In the genomic region with DNA sequence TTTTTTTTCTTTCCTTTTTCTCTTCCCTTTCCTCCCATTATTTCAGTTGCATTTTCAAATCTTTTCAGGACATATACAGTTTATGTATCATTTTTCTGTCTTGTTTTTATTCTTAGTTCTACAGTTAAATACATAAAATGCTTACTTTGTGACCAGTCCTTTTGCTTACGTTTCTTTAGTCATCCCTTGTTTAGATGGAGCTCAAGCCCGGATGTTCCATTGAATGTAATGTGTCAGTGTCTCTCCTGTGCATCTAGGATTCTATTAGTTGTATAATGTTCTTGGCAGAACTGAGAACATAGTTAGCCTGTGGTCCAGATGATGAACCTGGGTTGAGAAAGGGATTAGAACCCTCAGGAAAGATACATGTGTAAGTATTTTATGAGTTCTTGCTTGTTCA, we compare ENCODE assay signal across 22 cellular contexts.
"Had no signal": no experiment of that assay in that cellular context is flagged by ENCODE, and none has a peak within 500 bp of the region (broad histone marks: within the 10 kb centered on the region; RNA-seq: fewer than 3 reads in every experiment).

No MANE protein-coding gene starts in this region.

- DNase-seq: KBM-7, MG63, NCI-H1092, NCI-H1105 treated with DMSO at 0.1 percent for 48 hours, NCI-H1417 treated with DMSO at 0.1 percent for 48 hours, NCI-H146, NCI-H1694 treated with DMSO at 0.1 percent for 48 hours, NCI-H1930, NCI-H2081 treated with DMSO at 0.1 percent for 48 hours, NCI-H2171, NCI-H226, NCI-H446, NCI-H510A, NCI-H524 treated with DMSO at 0.1 percent for 48 hours, NCI-H69, NCI-H774, Right ventricle myocardium superior, RPMI8226, SIG-M5 had no signal

- H3K9me3 ChIP-seq: SJSA1 had no signal

- H3K4me3 ChIP-seq: MG63, SJSA1, SK-N-MC had no signal

- H3K27ac ChIP-seq: HL-60, SJSA1, SK-N-MC had no signal

- H3K36me3 ChIP-seq: SJSA1 had no signal

- H3K4me1 ChIP-seq: SJSA1 had no signal

- H3K27me3 ChIP-seq: MG63, SJSA1 had no signal
